9 cellular contexts compared by ENCODE assay signal in genomic region chr21:34722684-34723300, GRCh38. TPM values are rescaled to one million over a fixed set of nuclear protein-coding genes. Genes with fewer than 3 reads are reported as not detected.
A peak's percentile ranks its signal among the peaks of the same experiment; 100 is the strongest.
DNase-seq lines count a peak whose midpoint lies in the region; ATAC-seq and TF ChIP-seq lines count a peak whose summit lies in the region.
"Had no signal": no experiment of that assay in that cellular context is flagged by ENCODE, and none has a peak within 500 bp of the region (broad histone marks: within the 10 kb centered on the region; RNA-seq: fewer than 3 reads in every experiment).

No MANE protein-coding gene starts in this region.

- H3K9me3 ChIP-seq in tibial artery, result no peaks in the 10 kb centered on the region
- H3K9me3 ChIP-seq: MG63 had no signal

- peaks cover 0 to 14% (median 10%) of the 10 kb centered on the region in 4 donors for H3K4me1 ChIP-seq in tibial artery

- no peaks in the 10 kb centered on the region for H3K36me3 ChIP-seq in tibial artery
- H3K36me3 ChIP-seq: MG63 had no signal

- ATAC-seq in activated CD4-positive, CD25-positive, alpha-beta regulatory T cell treated with anti-CD3 and anti-CD28 coated beads, Interleukin-2, amount 50 U/mL, for 24 hours, result no peak
- ATAC-seq in WTC11, result peak; percentile 91
- no peak for ATAC-seq in stimulated activated naive CD8-positive, alpha-beta T cell treated with anti-CD3 and anti-CD28 coated beads, Interleukin-15, Interleukin-2, amounts not matched to agents 100 U/mL and 50 U/mL, for 24 hours
- ATAC-seq in GM19463 (IDR thresholded peaks at IDR 0.05; ENCODE audit: unreplicated experiment), result no peak

- no peak overlapping the region for H3K27ac Mint-ChIP-seq in WTC11

- H3K4me3 Mint-ChIP-seq in WTC11, result no peak overlapping the region

- H3K27me3 ChIP-seq in tibial artery, result peaks cover 0 to 3% of the 10 kb centered on the region in 2 donors
- H3K27me3 ChIP-seq: MG63 had no signal

- H3K9me3 Mint-ChIP-seq in WTC11, result no peaks in the 10 kb centered on the region

- H3K4me3 ChIP-seq in fibroblast of the aortic adventitia (ENCODE audit: low read depth, low read length) (no peak overlapping the region), tibial artery (no peak overlapping the region)
- H3K4me3 ChIP-seq: MG63 had no signal

- H3K36me3 Mint-ChIP-seq in WTC11, result no peaks in the 10 kb centered on the region

- DNase-seq in activated CD4-positive, CD25-positive, alpha-beta regulatory T cell treated with anti-CD3 and anti-CD28 coated beads, Interleukin-2, amount 50 U/mL, for 72 hours, result peak; percentile 49
- DNase-seq in WTC11 (ENCODE audit: low spot score) (peak; percentile 76), fibroblast of the aortic adventitia (ENCODE audit: low read depth) (no peak), NCI-H2227 treated with DMSO at 0.1 percent for 48 hours (lab: John Stamatoyannopoulos, UW) (no peak), tibial artery (no peak)
- DNase-seq in stimulated activated naive CD8-positive, alpha-beta T cell treated with anti-CD3 and anti-CD28 coated beads, Interleukin-15, Interleukin-2, amounts not matched to agents 100 U/mL and 50 U/mL, for 24 hours, result peak; percentile 50
- DNase-seq: MG63 had no signal

- peak; percentile 91 for TF ChIP-seq CTCF in WTC11 (IDR thresholded peaks at IDR 0.05)
- TF ChIP-seq CTCF in fibroblast of the aortic adventitia (IDR thresholded peaks at IDR 0.05; ENCODE audit: insufficient read depth, low read length), result peak; percentile 41
- peak in 1 of 2 experiments; percentile 10 for TF ChIP-seq CTCF in tibial artery (IDR thresholded peaks at IDR 0.05)

- POLR2A ChIA-PET in WTC11 (lab: Charles Lee), result no interaction called here

- intact Hi-C loops in tibial artery (cut with DNase I; ENCODE audit: low total_unique reads), result no loop called here

- no peak overlapping the region for H3K27ac ChIP-seq in tibial artery

- CTCF ChIA-PET in WTC11 (lab: Charles Lee), result interaction anchor here (0.6 to 3.2 kb wide), 10 partner anchors 10 to 1117 kb away, joined by 3 to 25 read pairs (median 3); no protein-coding TSS in a partner anchor

- peaks cover 6% of the 10 kb centered on the region; the same call in 1 of the 2 replicates for H3K27me3 Mint-ChIP-seq in WTC11 (ENCODE audit: low read depth)

- no peaks in the 10 kb centered on the region for H3K4me1 Mint-ChIP-seq in WTC11

TF ChIP-seq in WTC11, 78 proteins besides CTCF, POLR2A, EP300 and RAD21:
- TF ChIP-seq SMAD3 (CRISPR knock-in tag; IDR thresholded peaks at IDR 0.05; ENCODE audit: borderline replicate concordance), result no peak
- TF ChIP-seq USF1 (CRISPR knock-in tag; IDR thresholded peaks at IDR 0.05), result no peak
TF ChIP-seq in WTC11: peak in this region for 0.

RNA-seq across cellular contexts. Expression of gene CLIC6, which starts 54.0 kb away (rescaled TPM):
- total RNA-seq in WTC11 (2021), result 1.8 to 3.8 TPM (median 3.7 TPM) in 3 replicates
- total RNA-seq in fibroblast of the aortic adventitia (ENCODE audit: low replicate concordance), result 0.18 TPM in 1 of 2 replicates, not detected in the other

Comparison
In these comparisons a context has a peak if more than half of its experiments do, and no peak if none do; other contexts are left out.
1. DNase-seq: peak in activated CD4-positive, CD25-positive, alpha-beta regulatory T cell treated with anti-CD3 and anti-CD28 coated beads, Interleukin-2, amount 50 U/mL, for 72 hours (single experiment), WTC11 (single experiment) and stimulated activated naive CD8-positive, alpha-beta T cell treated with anti-CD3 and anti-CD28 coated beads, Interleukin-15, Interleukin-2, amounts not matched to agents 100 U/mL and 50 U/mL, for 24 hours (single experiment); none in fibroblast of the aortic adventitia (single experiment), NCI-H2227 treated with DMSO at 0.1 percent for 48 hours (single experiment) and tibial artery (0 of 2).